ENCODE assay signal across 18 cellular contexts in the genomic region with DNA sequence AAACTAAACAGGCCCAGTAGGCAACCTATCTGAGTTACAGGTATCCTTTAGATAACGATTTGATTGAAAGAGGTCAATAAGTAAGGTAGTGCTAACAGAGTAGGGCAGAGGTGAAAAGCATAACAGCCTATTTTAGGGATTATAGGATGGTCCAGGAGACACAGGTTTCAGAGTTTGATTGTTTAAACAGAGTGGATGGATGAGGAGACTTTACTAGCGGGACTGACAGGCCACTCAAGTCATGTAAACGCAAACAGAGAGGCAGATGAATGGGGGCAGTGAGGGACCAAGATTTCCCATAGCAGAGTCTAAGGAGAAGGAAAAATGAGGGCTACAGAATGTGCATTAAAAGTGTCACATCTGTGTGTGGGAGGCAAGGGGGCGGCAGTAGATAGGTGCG. TPM values are rescaled to one million over a fixed set of nuclear protein-coding genes. Genes with fewer than 3 reads are reported as not detected.
A peak's percentile ranks its signal among the peaks of the same experiment; 100 is the strongest.
DNase-seq lines count a peak whose midpoint lies in the region; ATAC-seq and TF ChIP-seq lines count a peak whose summit lies in the region.
"Had no signal": no experiment of that assay in that cellular context is flagged by ENCODE, and none has a peak within 500 bp of the region (broad histone marks: within the 10 kb centered on the region; RNA-seq: fewer than 3 reads in every experiment).

No MANE protein-coding gene starts in this region.

- TF ChIP-seq CTCF in left lung (IDR thresholded peaks at IDR 0.05): no peak
- TF ChIP-seq CTCF in gastrocnemius medialis (IDR thresholded peaks at IDR 0.05 in 4 of 5, conservative IDR thresholded peaks at IDR 0.05 in 1 of 5): no peak

- H3K4me1 ChIP-seq in right cardiac atrium (ENCODE audit: control insufficient read depth, insufficient read depth, low read length) (peaks cover 3% of the 10 kb centered on the region), left lung (peaks cover 16 to 59% of the 10 kb centered on the region in 2 donors), gastrocnemius medialis (peaks cover under 1 to 12% of the 10 kb centered on the region in 2 donors)

- ATAC-seq in right cardiac atrium (no peak), left cardiac atrium (no peak), left lung (no peak), gastrocnemius medialis (no peak), HG02840 (IDR thresholded peaks at IDR 0.05; ENCODE audit: low FRiP score, unreplicated experiment) (no peak), GM21447 (IDR thresholded peaks at IDR 0.05; ENCODE audit: unreplicated experiment) (no peak)

- H3K4me3 ChIP-seq in right cardiac atrium (ENCODE audit: low read length) (peak overlapping the region; percentile 75), left lung (peak overlapping the region; percentile 8 to 69), gastrocnemius medialis (peak overlapping the region; percentile 26 to 91 (median 65))
- H3K4me3 ChIP-seq: hepatocyte had no signal

- H3K9me3 ChIP-seq in right cardiac atrium (ENCODE audit: control insufficient read depth, low read length) (no peaks in the 10 kb centered on the region), left lung (no peaks in the 10 kb centered on the region), gastrocnemius medialis (no peaks in the 10 kb centered on the region)

- intact Hi-C loops in right cardiac atrium (cut with DNase I) (loop anchor here in 2 of 4 donors (10.0 kb wide), 1 partner anchor 53 kb away; no protein-coding TSS in a partner anchor), left cardiac atrium (cut with DNase I) (loop anchor here in 1 of 2 donors (10.0 kb wide), 1 partner anchor 127 kb away; no protein-coding TSS in a partner anchor), left lung (cut with DNase I) (no loop called here), gastrocnemius medialis (cut with DNase I; ENCODE audit: low total_unique reads) (no loop called here)

- no peak for TF ChIP-seq POLR2A in gastrocnemius medialis (IDR thresholded peaks at IDR 0.05)

- H3K27ac ChIP-seq in right cardiac atrium (ENCODE audit: low read length): no peak overlapping the region
- peak overlapping the region; percentile 76 to 90 for H3K27ac ChIP-seq in left lung
- peak overlapping the region; percentile 74 to 84 (median 75) for H3K27ac ChIP-seq in gastrocnemius medialis
- H3K27ac ChIP-seq: hepatocyte had no signal

- in situ Hi-C loops in gastrocnemius medialis (cut with MboI; ENCODE audit: low sequenced_read_pairs in 4 of 4): no loop called here

- H3K27me3 ChIP-seq in right cardiac atrium (ENCODE audit: control insufficient read depth, insufficient read depth) (no peaks in the 10 kb centered on the region), left lung (no peaks in the 10 kb centered on the region), gastrocnemius medialis (no peaks in the 10 kb centered on the region)
- H3K27me3 ChIP-seq: hepatocyte had no signal

- WGBS in right cardiac atrium: 68% methylated on average over 5 of the region's 5 CpGs

- H3K36me3 ChIP-seq in left lung (no peaks in the 10 kb centered on the region), gastrocnemius medialis (no peaks in the 10 kb centered on the region)

- no peak for DNase-seq in right cardiac atrium
- DNase-seq in left cardiac atrium: no peak
- DNase-seq in left lung: no peak
- DNase-seq in gastrocnemius medialis: no peak
- DNase-seq in NCI-H345 treated with DMSO at 0.1 percent for 48 hours (lab: John Stamatoyannopoulos, UW; ENCODE audit: unreplicated experiment): no peak
- no peak for DNase-seq in NCI-H345 (lab: John Stamatoyannopoulos, UW)
- DNase-seq: activated CD4-positive, alpha-beta T cell treated with anti-CD3 and anti-CD28 coated beads, Interleukin-2, amount 10 ng/mL, durations not matched to agents 7 days and 5 days; activated CD8-positive, alpha-beta memory T cell treated with anti-CD3 and anti-CD28 coated beads, Interleukin-2, amount 50 U/mL, for 48 hours; activated effector memory CD4-positive, alpha-beta T cell treated with anti-CD3 and anti-CD28 coated beads, Interleukin-2, amount 50 U/mL, for 16 hours; CD4-positive, alpha-beta memory T cell; DMS53; islet precursor cell; NCI-H1092 treated with DMSO at 0.1 percent for 48 hours; NCI-H526; SHP77 treated with DMSO at 0.1 percent for 48 hours had no signal

RNA-seq across cellular contexts. Expression of gene NEDD9, which starts 4.8 kb away (rescaled TPM):
- 10 to 100 TPM; 21.8 to 38.0 (median 29.1) TPM for total RNA-seq in right cardiac atrium
- polyA plus RNA-seq in right cardiac atrium: 20.9 TPM
- total RNA-seq in left cardiac atrium: 10 to 100 TPM; 34.0 to 42.9 TPM
- total RNA-seq in left lung: 100 to 1,000 TPM; 101 to 193 TPM
- 10 to 100 TPM; 19.8 to 49.4 (median 35.6) TPM for total RNA-seq in gastrocnemius medialis
